8 cellular contexts compared by ENCODE assay signal in the genomic region with DNA sequence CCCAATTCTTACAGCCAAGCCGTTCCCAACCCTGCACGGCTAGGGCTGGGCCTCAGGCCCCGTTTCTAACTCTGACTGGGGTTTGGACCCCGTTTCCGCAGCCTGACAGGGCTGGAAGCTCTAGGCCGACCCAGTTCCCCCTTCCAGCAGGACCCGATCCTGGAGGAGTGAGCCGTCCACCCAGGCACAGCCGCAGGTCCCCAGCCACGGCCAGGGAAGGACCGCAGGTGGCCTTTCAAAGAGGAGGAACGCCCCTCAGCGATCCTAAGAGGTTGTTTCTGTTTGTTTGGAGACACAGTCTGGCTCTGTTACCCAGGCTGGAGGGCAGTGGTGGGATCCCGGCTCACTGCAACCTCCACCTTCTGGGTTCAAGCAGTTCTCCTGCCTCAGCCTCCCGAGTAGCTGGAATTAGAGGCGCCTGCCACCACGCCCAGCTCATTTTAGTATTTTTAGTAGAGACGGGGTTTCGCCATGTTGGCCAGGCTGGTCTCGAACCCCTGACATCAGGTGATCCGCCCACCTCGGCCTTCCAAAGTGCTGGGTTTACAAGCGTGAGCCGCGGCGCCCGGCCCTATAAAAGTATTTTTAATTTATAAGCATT. TPM values are rescaled to one million over a fixed set of nuclear protein-coding genes. Genes with fewer than 3 reads are reported as not detected.
A peak's percentile ranks its signal among the peaks of the same experiment; 100 is the strongest.
DNase-seq lines count a peak whose midpoint lies in the region; ATAC-seq and TF ChIP-seq lines count a peak whose summit lies in the region.

No MANE protein-coding gene starts in this region.

- WGBS in mesodermal cell (ENCODE audit: insufficient coverage in 2 of 2), 2 experiments = 95% methylated on average over 18 to 19 of the region's 27 CpGs

- in situ Hi-C loops in astrocyte of the cerebellum (cut with HindIII; ENCODE audit: low sequenced_read_pairs) = no loop called here

- intact Hi-C loops in left ventricle myocardium inferior (cut with micrococcal nuclease) (no loop called here), left cardiac atrium (cut with DNase I) (loop anchor here in 1 of 2 donors (10.0 kb wide), 1 partner anchor 91 kb away; no protein-coding TSS in a partner anchor), uterus (cut with DNase I; ENCODE audit: low total_unique reads) (loop anchor here (10.0 kb wide), 1 partner anchor 91 kb away; no protein-coding TSS in a partner anchor)

- DNase-seq in left ventricle myocardium inferior (no peak), left cardiac atrium (no peak), astrocyte of the cerebellum (ENCODE audit: low read depth) (no peak), uterus (peak; percentile 43 to 49), GDM1 (lab: John Stamatoyannopoulos, UW) (no peak), NOMO-1 treated with dmso at 0.1 percent for 144 hours (lab: John Stamatoyannopoulos, UW; ENCODE audit: unreplicated experiment) (no peak)
- no peak for DNase-seq in stimulated activated CD4-positive, alpha-beta T cell treated with anti-CD3 and anti-CD28 coated beads, Interleukin-1b, Interleukin-23, amount 100 ng/mL, for 48 hours

- H3K4me1 ChIP-seq in left ventricle myocardium inferior (peaks cover 78% of the 10 kb centered on the region), mesodermal cell (ENCODE audit: control insufficient read depth, insufficient read depth, low read length, poor library complexity, severe bottlenecking) (peaks cover 8% of the 10 kb centered on the region), uterus (peaks cover 10 to 20% of the 10 kb centered on the region in 2 donors)

- peaks cover 42% of the 10 kb centered on the region for H3K36me3 ChIP-seq in left ventricle myocardium inferior
- H3K36me3 ChIP-seq in mesodermal cell (ENCODE audit: control insufficient read depth, insufficient read depth, low read length) = peaks cover 59% of the 10 kb centered on the region
- no peaks in the 10 kb centered on the region for H3K36me3 ChIP-seq in uterus

- H3K27me3 ChIP-seq in left ventricle myocardium inferior (ENCODE audit: low read depth) (no peaks in the 10 kb centered on the region), uterus (no peaks in the 10 kb centered on the region)

- TF ChIP-seq CTCF in left ventricle myocardium inferior (IDR thresholded peaks at IDR 0.05; ENCODE audit: borderline replicate concordance) = no peak
- no peak for TF ChIP-seq CTCF in astrocyte of the cerebellum (IDR thresholded peaks at IDR 0.05; ENCODE audit: low read depth, low read length, missing control alignments)
- no peak for TF ChIP-seq CTCF in uterus (IDR thresholded peaks at IDR 0.05)

- no peak for TF ChIP-seq POLR2A in uterus (IDR thresholded peaks at IDR 0.05)

- H3K4me3 ChIP-seq in left ventricle myocardium inferior (peak overlapping the region; percentile 94), astrocyte of the cerebellum (ENCODE audit: low read depth, low read length) (peak overlapping the region; percentile 29), mesodermal cell (ENCODE audit: extremely low read depth, insufficient read depth, low read length, poor library complexity, severe bottlenecking) (no peak overlapping the region), uterus (peak overlapping the region in 1 of 2 donors; percentile 40)

- H3K9me3 ChIP-seq in left ventricle myocardium inferior (replicated peaks) (no peaks in the 10 kb centered on the region), mesodermal cell (ENCODE audit: control insufficient read depth, low read length) (no peaks in the 10 kb centered on the region), uterus (no peaks in the 10 kb centered on the region)

- no peak for ATAC-seq in left cardiac atrium

- H3K27ac ChIP-seq in left ventricle myocardium inferior (replicated peaks) = peak overlapping the region; percentile 95
- peak overlapping the region; percentile 57 for H3K27ac ChIP-seq in mesodermal cell (ENCODE audit: low read depth, low read length, severe bottlenecking)
- peak overlapping the region; percentile 77 to 88 for H3K27ac ChIP-seq in uterus

RNA-seq across cellular contexts. Expression of a gene that starts 0.8 kb away (rescaled TPM):
- total RNA-seq in left ventricle myocardium inferior (22.9 TPM), left cardiac atrium (10 to 100 TPM; 17.8 to 28.3 TPM), uterus (10 to 100 TPM in 3 of 4 donors, 1 to 10 TPM in 1; 6.1 to 39.4 (median 26.7) TPM)
- polyA plus RNA-seq in mesodermal cell (2013, experiment 1 of 2) = 52.1 TPM
- 32.8 TPM for polyA plus RNA-seq in mesodermal cell (2013, experiment 2 of 2)

RNA-seq across cellular contexts. Expression of a gene that starts 43.3 kb away (rescaled TPM):
- total RNA-seq in left ventricle myocardium inferior (183 TPM), left cardiac atrium (100 to 1,000 TPM; 124 to 136 TPM), uterus (100 to 1,000 TPM; 139 to 624 (median 446) TPM)
- 93.3 TPM for polyA plus RNA-seq in mesodermal cell (2013, experiment 1 of 2)
- polyA plus RNA-seq in mesodermal cell (2013, experiment 2 of 2) = 71.3 TPM

Comparison
In these comparisons a context has a peak if more than half of its experiments do, and no peak if none do; other contexts are left out.
1. DNase-seq: peak in uterus (2 of 2); none in left ventricle myocardium inferior (single experiment), left cardiac atrium (single experiment), astrocyte of the cerebellum (single experiment), GDM1 (single experiment), stimulated activated CD4-positive, alpha-beta T cell treated with anti-CD3 and anti-CD28 coated beads, Interleukin-1b, Interleukin-23, amount 100 ng/mL, for 48 hours (single experiment) and NOMO-1 treated with dmso at 0.1 percent for 144 hours (single experiment).
2. Peak in every context shown above with its lines, with median percentiles within 50 percentile points of each other: H3K27ac ChIP-seq.